In genomic region chr12:56267443-56268071, GRCh38 we compare ENCODE assay signal across 8 cellular contexts. TPM values are rescaled to one million over a fixed set of nuclear protein-coding genes. Genes with fewer than 3 reads are reported as not detected.
DNase-seq lines count a peak whose midpoint lies in the region; ATAC-seq and TF ChIP-seq lines count a peak whose summit lies in the region.

No MANE protein-coding gene starts in this region.

- H3K9me3 ChIP-seq in MM.1S (replicated peaks; ENCODE audit: insufficient read depth, low read length) (no peaks in the 10 kb centered on the region), mononuclear cell (ENCODE audit: low read depth, low read length) (no peaks in the 10 kb centered on the region)

- intact Hi-C loops in dendritic cell treated with granulocyte-macrophage colony-stimulating factor and Interleukin-4, amounts not matched to agents 40 ng/mL and 50 ng/mL, for 4 days (cut with micrococcal nuclease): loop anchor here (1.0 kb wide), 1 partner anchor 33 kb away; the partner anchor contains the start of gene CS

- ATAC-seq in GM19395 (IDR thresholded peaks at IDR 0.05; ENCODE audit: unreplicated experiment) (peak; percentile 21), GM18519 (IDR thresholded peaks at IDR 0.05; ENCODE audit: low FRiP score, unreplicated experiment) (no peak)

- H3K27ac ChIP-seq in ACC112 (ENCODE audit: low read depth, low read length) (no peak overlapping the region), MM.1S (ENCODE audit: low read length) (no peak overlapping the region; the same call in 1 of the 2 replicates)

- peaks cover 33% of the 10 kb centered on the region for H3F3A ChIP-seq in MM.1S (ENCODE audit: insufficient read depth, low read length)

- no peaks in the 10 kb centered on the region for H3K27me3 Mint-ChIP-seq in dendritic cell treated with granulocyte-macrophage colony-stimulating factor and Interleukin-4, amounts not matched to agents 40 ng/mL and 50 ng/mL, for 4 days

- H3K9me3 Mint-ChIP-seq in dendritic cell treated with granulocyte-macrophage colony-stimulating factor and Interleukin-4, amounts not matched to agents 40 ng/mL and 50 ng/mL, for 4 days: no peaks in the 10 kb centered on the region

- no peaks in the 10 kb centered on the region for H3K9me2 ChIP-seq in MM.1S (replicated peaks; ENCODE audit: insufficient read depth, low read length)

- DNase-seq in MM.1S: no peak
- DNase-seq in A172 (ENCODE audit: low spot score): no peak
- no peak for DNase-seq in NCI-H2171 (lab: John Stamatoyannopoulos, UW)

- no peaks in the 10 kb centered on the region for H4K20me1 ChIP-seq in MM.1S (ENCODE audit: insufficient read depth, low read length)

- peaks cover 4% of the 10 kb centered on the region; the same call in 1 of the 2 replicates for H3K36me3 ChIP-seq in ACC112 (ENCODE audit: insufficient read depth, low read length)
- no peaks in the 10 kb centered on the region for H3K36me3 ChIP-seq in MM.1S (replicated peaks; ENCODE audit: insufficient read depth, low read length)

- peak overlapping the region; percentile 87 for H3K4me2 ChIP-seq in MM.1S (ENCODE audit: low read depth, low read length)

- H3K4me1 Mint-ChIP-seq in dendritic cell treated with granulocyte-macrophage colony-stimulating factor and Interleukin-4, amounts not matched to agents 40 ng/mL and 50 ng/mL, for 4 days (ENCODE audit: low read depth): peaks cover 19% of the 10 kb centered on the region

- H3K4me1 ChIP-seq in ACC112 (ENCODE audit: control insufficient read depth, insufficient read depth, low read length, unreplicated experiment) (no peaks in the 10 kb centered on the region), MM.1S (ENCODE audit: low read length) (peaks cover 4% of the 10 kb centered on the region; the same call in 1 of the 2 replicates), mononuclear cell (ENCODE audit: insufficient read depth, low read length) (peaks cover 15% of the 10 kb centered on the region)

- H2AFZ ChIP-seq in ACC112 (ENCODE audit: low read length, unreplicated experiment): peak overlapping the region; percentile 65
- H2AFZ ChIP-seq in MM.1S (ENCODE audit: low read length): peak overlapping the region; percentile 70

- peaks cover 42% of the 10 kb centered on the region for H3K36me3 Mint-ChIP-seq in dendritic cell treated with granulocyte-macrophage colony-stimulating factor and Interleukin-4, amounts not matched to agents 40 ng/mL and 50 ng/mL, for 4 days (ENCODE audit: low read depth)

- H3K79me2 ChIP-seq in ACC112 (ENCODE audit: control insufficient read depth, insufficient read depth, low read length, unreplicated experiment) (no peaks in the 10 kb centered on the region), MM.1S (ENCODE audit: low read length) (no peaks in the 10 kb centered on the region)

- no peak for TF ChIP-seq CTCF in MM.1S (IDR thresholded peaks at IDR 0.05; ENCODE audit: low read length)

- H3K27me3 ChIP-seq in ACC112 (ENCODE audit: insufficient read depth, low read length): no peaks in the 10 kb centered on the region
- no peaks in the 10 kb centered on the region for H3K27me3 ChIP-seq in MM.1S (replicated peaks; ENCODE audit: insufficient read depth, low read length)
- no peaks in the 10 kb centered on the region for H3K27me3 ChIP-seq in mononuclear cell (ENCODE audit: insufficient read depth, low read length)

- peak overlapping the region; percentile 88 for H3K4me3 ChIP-seq in ACC112 (ENCODE audit: low read depth, low read length)
- H3K4me3 ChIP-seq in MM.1S (ENCODE audit: low read length): peak overlapping the region; percentile 86
- H3K4me3 ChIP-seq in mononuclear cell (ENCODE audit: low read length): peak overlapping the region; percentile 80

- H3K4me3 Mint-ChIP-seq in dendritic cell treated with granulocyte-macrophage colony-stimulating factor and Interleukin-4, amounts not matched to agents 40 ng/mL and 50 ng/mL, for 4 days: peak overlapping the region; percentile 91

- H3K27ac Mint-ChIP-seq in dendritic cell treated with granulocyte-macrophage colony-stimulating factor and Interleukin-4, amounts not matched to agents 40 ng/mL and 50 ng/mL, for 4 days: peak overlapping the region; percentile 86

- H3K9ac ChIP-seq in MM.1S (ENCODE audit: low read length): peak overlapping the region; percentile 40; the same call in 1 of the 2 replicates

RNA-seq across cellular contexts. Expression of gene COQ10A, which starts 0.8 kb away (rescaled TPM):
- 14.8 TPM for total RNA-seq in mononuclear cell
- 21.5 and 34.6 TPM in 2 replicates for total RNA-seq in A172 (2014; rRNA removed; shearing (Covaris generic))

RNA-seq across cellular contexts. Expression of gene ANKRD52, which starts 9.4 kb away (rescaled TPM):
- total RNA-seq in mononuclear cell: 8.4 TPM
- total RNA-seq in A172 (2014; rRNA removed; shearing (Covaris generic)): 33.4 and 34.0 TPM in 2 replicates

RNA-seq across cellular contexts. Expression of gene CS, which starts 32.6 kb away (rescaled TPM):
- 148 TPM for total RNA-seq in mononuclear cell
- 135 and 142 TPM in 2 replicates for total RNA-seq in A172 (2014; rRNA removed; shearing (Covaris generic))

RNA-seq across cellular contexts. Expression of gene SLC39A5, which starts 37.7 kb away (rescaled TPM):
- not detected for total RNA-seq in mononuclear cell
- total RNA-seq in A172 (2014; rRNA removed; shearing (Covaris generic)): not detected in 2 replicates

RNA-seq across cellular contexts. Expression of gene NABP2, which starts 43.4 kb away (rescaled TPM):
- 8.9 TPM for total RNA-seq in mononuclear cell
- total RNA-seq in A172 (2014; rRNA removed; shearing (Covaris generic)): 60.9 and 65.0 TPM in 2 replicates
